Comparison of ENCODE assay signal across 1 cellular context in genomic region chr2:240983361-240983995, GRCh38.
TF ChIP-seq lines count a peak whose summit lies in the region.

No MANE protein-coding gene starts in this region.

TF ChIP-seq in HepG2, 621 proteins besides CTCF, POLR2A, EP300 and RAD21 (continued from another document):
- TF ChIP-seq MYPOP (CRISPR knock-in tag; IDR thresholded peaks at IDR 0.05), result no peak
- no peak for TF ChIP-seq GPN1 (CRISPR knock-in tag; IDR thresholded peaks at IDR 0.05; ENCODE audit: borderline replicate concordance)
- no peak for TF ChIP-seq ATF6 (CRISPR knock-in tag; conservative IDR thresholded peaks at IDR 0.05)
- no peak for TF ChIP-seq POGZ (CRISPR knock-in tag; IDR thresholded peaks at IDR 0.05)
- TF ChIP-seq ZNF564 (CRISPR knock-in tag; IDR thresholded peaks at IDR 0.05), result no peak
- no peak for TF ChIP-seq NRL (CRISPR knock-in tag; IDR thresholded peaks at IDR 0.05; ENCODE audit: borderline replicate concordance)
